Comparison of ENCODE assay signal across 1 cellular context in genomic region chr20:37575884-37576283, GRCh38.
A peak's percentile ranks its signal among the peaks of the same experiment; 100 is the strongest.
TF ChIP-seq lines count a peak whose summit lies in the region.

No MANE protein-coding gene starts in this region.

TF ChIP-seq in K562, 482 proteins besides CTCF, POLR2A, EP300 and RAD21:
- TF ChIP-seq SPI1 (IDR thresholded peaks at IDR 0.05; ENCODE audit: borderline replicate concordance, low read depth, low read length): peak; percentile 46; the same call in 1 of the 2 replicates
- TF ChIP-seq E2F4 (CRISPR knock-in tag; IDR thresholded peaks at IDR 0.05; ENCODE audit: low read depth): no peak
TF ChIP-seq in K562: peak in this region for 1.
